In the genomic region with DNA sequence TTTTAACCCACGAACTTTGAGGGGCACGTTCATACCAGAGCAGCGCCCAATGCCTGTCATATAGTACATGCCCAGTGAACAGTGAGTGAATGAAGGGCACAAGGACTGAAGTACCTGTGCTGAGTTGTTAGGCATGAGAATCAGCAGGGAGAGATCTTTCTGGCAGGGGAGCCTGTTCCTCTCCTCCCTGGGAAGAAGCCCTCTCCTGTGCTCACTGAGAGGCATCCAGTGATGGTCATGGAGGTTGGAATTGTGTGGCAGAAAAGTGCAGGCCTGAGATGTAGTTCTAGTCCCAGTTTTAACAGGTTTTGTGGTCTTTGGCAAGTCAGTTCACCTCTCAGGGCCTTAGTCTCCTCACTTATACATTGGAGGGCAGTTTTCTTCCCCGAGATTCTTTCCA, we compare ENCODE assay signal across 33 cellular contexts. TPM values are rescaled to one million over a fixed set of nuclear protein-coding genes. Genes with fewer than 3 reads are reported as not detected.
"Had no signal": no experiment of that assay in that cellular context is flagged by ENCODE, and none has a peak within 500 bp of the region (broad histone marks: within the 10 kb centered on the region; RNA-seq: fewer than 3 reads in every experiment).

No MANE protein-coding gene starts in this region.

- H3K9me3 Mint-ChIP-seq: activated CD4-positive, alpha-beta memory T cell treated with anti-CD3 and anti-CD28 coated beads, Interleukin-2, amount 10 ng/mL, durations not matched to agents 7 days and 5 days; activated CD4-positive, alpha-beta T cell treated with anti-CD3 and anti-CD28 coated beads, Interleukin-2, amount 10 ng/mL, durations not matched to agents 7 days and 5 days; activated naive CD4-positive, alpha-beta T cell treated with anti-CD3 and anti-CD28 coated beads, Interleukin-2, amount 10 ng/mL, durations not matched to agents 7 days and 5 days; activated naive CD4-positive, alpha-beta T cell treated with anti-CD3 and anti-CD28 coated beads, Interleukin-2, amount 50 U/mL, for 72 hours; activated naive CD8-positive, alpha-beta T cell treated with anti-CD3 and anti-CD28 coated beads, Interleukin-2, amount 10 ng/mL, durations not matched to agents 7 days and 5 days; activated T-cell treated with anti-CD3 and anti-CD28 coated beads, Interleukin-2, amount 50 U/mL, for 24 hours; activated T-cell treated with anti-CD3 and anti-CD28 coated beads, Interleukin-2, amount 50 U/mL, for 72 hours; brain; central memory CD8-positive, alpha-beta T cell; dendritic cell treated with granulocyte-macrophage colony-stimulating factor and Interleukin-4, amounts not matched to agents 40 ng/mL and 50 ng/mL, for 4 days; T-helper 2 cell treated with Interferon-gamma antibody and Interleukin-4, amounts not matched to agents 5 μg/mL and 100 μg/mL, for 36 hours had no signal

- H3K4me3 ChIP-seq: ascending aorta, breast epithelium, cardiac muscle cell, coronary artery, dorsolateral prefrontal cortex had no signal

- H3K9me3 ChIP-seq: ascending aorta, breast epithelium had no signal

- H3K4me3 Mint-ChIP-seq: activated CD4-positive, alpha-beta memory T cell treated with anti-CD3 and anti-CD28 coated beads, Interleukin-2, amount 10 ng/mL, durations not matched to agents 7 days and 5 days; activated CD4-positive, alpha-beta T cell treated with anti-CD3 and anti-CD28 coated beads for 36 hours; activated CD4-positive, alpha-beta T cell treated with anti-CD3 and anti-CD28 coated beads, Interleukin-2, amount 10 ng/mL, durations not matched to agents 7 days and 5 days; activated naive CD4-positive, alpha-beta T cell treated with anti-CD3 and anti-CD28 coated beads, Interleukin-2, amount 10 ng/mL, durations not matched to agents 7 days and 5 days; activated naive CD8-positive, alpha-beta T cell treated with anti-CD3 and anti-CD28 coated beads, Interleukin-2, amount 10 ng/mL, durations not matched to agents 7 days and 5 days; activated T-cell treated with anti-CD3 and anti-CD28 coated beads, Interleukin-2, amount 50 U/mL, for 24 hours; activated T-cell treated with anti-CD3 and anti-CD28 coated beads, Interleukin-2, amount 50 U/mL, for 72 hours; brain; central memory CD8-positive, alpha-beta T cell; dendritic cell treated with granulocyte-macrophage colony-stimulating factor and Interleukin-4, amounts not matched to agents 40 ng/mL and 50 ng/mL, for 4 days; T-helper 17 cell; T-helper 2 cell treated with Interferon-gamma antibody and Interleukin-4, amounts not matched to agents 5 μg/mL and 100 μg/mL, for 36 hours had no signal

- H3K36me3 Mint-ChIP-seq: activated naive CD4-positive, alpha-beta T cell treated with anti-CD3 and anti-CD28 coated beads, Interleukin-2, amount 10 ng/mL, durations not matched to agents 7 days and 5 days; activated naive CD4-positive, alpha-beta T cell treated with anti-CD3 and anti-CD28 coated beads, Interleukin-2, amount 50 U/mL, for 72 hours; activated naive CD8-positive, alpha-beta T cell treated with anti-CD3 and anti-CD28 coated beads, Interleukin-2, amount 10 ng/mL, durations not matched to agents 7 days and 5 days; brain had no signal

- H3K27ac ChIP-seq: ascending aorta, breast epithelium, cardiac muscle cell, coronary artery, dorsolateral prefrontal cortex, epithelial cell of prostate, WERI-Rb-1 had no signal

- ATAC-seq: activated CD4-positive, alpha-beta T cell treated with anti-CD3 and anti-CD28 coated beads for 36 hours; activated naive CD4-positive, alpha-beta T cell treated with anti-CD3 and anti-CD28 coated beads, Interleukin-2, amount 50 U/mL, for 72 hours; activated T-cell treated with anti-CD3 and anti-CD28 coated beads, Interleukin-2, amount 50 U/mL, for 72 hours; T-helper 17 cell had no signal

- H3K4me1 Mint-ChIP-seq: activated CD4-positive, alpha-beta memory T cell treated with anti-CD3 and anti-CD28 coated beads, Interleukin-2, amount 10 ng/mL, durations not matched to agents 7 days and 5 days; activated CD4-positive, alpha-beta T cell treated with anti-CD3 and anti-CD28 coated beads for 36 hours; activated CD4-positive, alpha-beta T cell treated with anti-CD3 and anti-CD28 coated beads, Interleukin-2, amount 10 ng/mL, durations not matched to agents 7 days and 5 days; activated naive CD4-positive, alpha-beta T cell treated with anti-CD3 and anti-CD28 coated beads, Interleukin-2, amount 10 ng/mL, durations not matched to agents 7 days and 5 days; brain; central memory CD8-positive, alpha-beta T cell had no signal

- DNase-seq: activated CD4-positive, alpha-beta memory T cell treated with anti-CD3 and anti-CD28 coated beads, Interleukin-2, amount 10 ng/mL, durations not matched to agents 7 days and 5 days; activated CD4-positive, alpha-beta T cell treated with anti-CD3 and anti-CD28 coated beads for 36 hours; activated CD4-positive, alpha-beta T cell treated with anti-CD3 and anti-CD28 coated beads, Interleukin-2, amount 10 ng/mL, durations not matched to agents 7 days and 5 days; activated CD4-positive, alpha-beta T cell treated with anti-CD3 and anti-CD28 coated beads, Interleukin-2, amount 50 U/mL, for 4 hours; activated CD4-positive, CD25-positive, alpha-beta regulatory T cell; activated CD4-positive, CD25-positive, alpha-beta regulatory T cell treated with anti-CD3 and anti-CD28 coated beads, Interleukin-2, amount 50 U/mL, for 72 hours; activated CD8-positive, alpha-beta memory T cell treated with anti-CD3 and anti-CD28 coated beads, Interleukin-2, amount 50 U/mL, for 48 hours; activated gamma-delta T cell; activated naive CD4-positive, alpha-beta T cell; activated naive CD4-positive, alpha-beta T cell treated with anti-CD3 and anti-CD28 coated beads, Interleukin-2, amount 10 ng/mL, durations not matched to agents 7 days and 5 days; activated naive CD8-positive, alpha-beta T cell treated with anti-CD3 and anti-CD28 coated beads, Interleukin-2, amount 10 ng/mL, durations not matched to agents 7 days and 5 days; activated T-cell treated with anti-CD3 and anti-CD28 coated beads for 4 hours; activated T-cell treated with anti-CD3 and anti-CD28 coated beads, Interleukin-2, amount 50 U/mL, for 24 hours; activated T-cell treated with anti-CD3 and anti-CD28 coated beads, Interleukin-2, amount 50 U/mL, for 72 hours; dorsolateral prefrontal cortex; effector memory CD4-positive, alpha-beta T cell; foreskin fibroblast; T-helper 1 cell; T-helper 17 cell; T1000; WERI-Rb-1 had no signal

- H3K27me3 ChIP-seq: ascending aorta, breast epithelium, cardiac muscle cell, dorsolateral prefrontal cortex had no signal

- H3K27ac Mint-ChIP-seq: activated CD4-positive, alpha-beta memory T cell treated with anti-CD3 and anti-CD28 coated beads, Interleukin-2, amount 10 ng/mL, durations not matched to agents 7 days and 5 days; activated CD4-positive, alpha-beta T cell treated with anti-CD3 and anti-CD28 coated beads for 36 hours; activated CD4-positive, alpha-beta T cell treated with anti-CD3 and anti-CD28 coated beads, Interleukin-2, amount 10 ng/mL, durations not matched to agents 7 days and 5 days; activated naive CD4-positive, alpha-beta T cell treated with anti-CD3 and anti-CD28 coated beads, Interleukin-2, amount 10 ng/mL, durations not matched to agents 7 days and 5 days; activated naive CD4-positive, alpha-beta T cell treated with anti-CD3 and anti-CD28 coated beads, Interleukin-2, amount 50 U/mL, for 72 hours; activated naive CD8-positive, alpha-beta T cell treated with anti-CD3 and anti-CD28 coated beads, Interleukin-2, amount 10 ng/mL, durations not matched to agents 7 days and 5 days; activated T-cell treated with anti-CD3 and anti-CD28 coated beads, Interleukin-2, amount 50 U/mL, for 24 hours; activated T-cell treated with anti-CD3 and anti-CD28 coated beads, Interleukin-2, amount 50 U/mL, for 72 hours; brain; dendritic cell treated with granulocyte-macrophage colony-stimulating factor and Interleukin-4, amounts not matched to agents 40 ng/mL and 50 ng/mL, for 4 days; T-helper 17 cell; T-helper 2 cell treated with Interferon-gamma antibody and Interleukin-4, amounts not matched to agents 5 μg/mL and 100 μg/mL, for 36 hours had no signal

- H3K36me3 ChIP-seq: breast epithelium, cardiac muscle cell had no signal

- FAIRE-seq: endothelial cell of umbilical vein, frontal cortex had no signal

- H3K4me1 ChIP-seq: ascending aorta, breast epithelium had no signal

- H3K27me3 Mint-ChIP-seq: activated CD4-positive, alpha-beta memory T cell treated with anti-CD3 and anti-CD28 coated beads, Interleukin-2, amount 10 ng/mL, durations not matched to agents 7 days and 5 days; activated CD4-positive, alpha-beta T cell treated with anti-CD3 and anti-CD28 coated beads for 36 hours; activated CD4-positive, alpha-beta T cell treated with anti-CD3 and anti-CD28 coated beads, Interleukin-2, amount 10 ng/mL, durations not matched to agents 7 days and 5 days; brain had no signal

RNA-seq across cellular contexts. Expression of gene TEAD4, which starts 20.6 kb away (rescaled TPM):
- total RNA-seq: activated naive CD8-positive, alpha-beta T cell treated with anti-CD3 and anti-CD28 coated beads, Interleukin-2, amount 10 ng/mL, durations not matched to agents 7 days and 5 days; T-helper 17 cell had no signal
